Comparison of ENCODE assay signal across 1 cellular context in the genomic region with DNA sequence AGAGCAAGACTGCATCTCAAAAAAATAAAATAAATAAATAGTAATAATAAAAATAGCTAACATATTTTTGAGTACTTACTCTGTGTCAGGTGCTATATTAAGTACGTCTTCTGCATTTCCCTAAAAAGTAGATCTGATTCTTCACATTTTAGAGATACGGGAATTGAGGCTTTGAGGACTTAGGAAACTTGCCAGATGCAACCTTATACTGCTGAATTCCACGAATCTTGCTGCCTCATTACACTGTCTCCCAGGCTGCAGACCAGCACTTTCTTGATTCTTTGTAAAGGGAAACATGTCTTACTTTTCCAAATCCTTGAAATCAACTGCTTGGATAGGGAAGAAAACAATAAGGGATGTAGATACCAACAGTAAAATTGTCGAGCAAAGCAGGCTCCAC.
TF ChIP-seq lines count a peak whose summit lies in the region.

No MANE protein-coding gene starts in this region.

TF ChIP-seq in H1, 55 proteins besides CTCF, POLR2A, EP300 and RAD21:
- TF ChIP-seq JUND (IDR thresholded peaks at IDR 0.05; ENCODE audit: low read length): no peak
- no peak for TF ChIP-seq KDM1A (IDR thresholded peaks at IDR 0.05; ENCODE audit: borderline replicate concordance, low read length)
- TF ChIP-seq, protein P1, sequence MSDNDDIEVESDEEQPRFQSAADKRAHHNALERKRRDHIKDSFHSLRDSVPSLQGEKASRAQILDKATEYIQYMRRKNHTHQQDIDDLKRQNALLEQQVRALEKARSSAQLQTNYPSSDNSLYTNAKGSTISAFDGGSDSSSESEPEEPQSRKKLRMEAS (IDR thresholded peaks at IDR 0.05): no peak
- TF ChIP-seq JUN (IDR thresholded peaks at IDR 0.05; ENCODE audit: low read depth, low read length): no peak
- TF ChIP-seq CTBP2 (IDR thresholded peaks at IDR 0.05; ENCODE audit: borderline replicate concordance, insufficient read depth, insufficient read length, low read length): no peak
- TF ChIP-seq SP1 (IDR thresholded peaks at IDR 0.05; ENCODE audit: low read depth, low read length): no peak
- TF ChIP-seq ZNF274 (IDR thresholded peaks at IDR 0.05; ENCODE audit: borderline replicate concordance, extremely low read depth, low read length): no peak
- TF ChIP-seq MAFK (IDR thresholded peaks at IDR 0.05; ENCODE audit: low read depth, low read length): no peak
- no peak for TF ChIP-seq CREB1 (IDR thresholded peaks at IDR 0.05)
- no peak for TF ChIP-seq HDAC2 (IDR thresholded peaks at IDR 0.05; ENCODE audit: borderline replicate concordance in 1 of 2, low read depth in 2 of 2, low read length in 2 of 2)
